13 cellular contexts compared by ENCODE assay signal in the genomic region with DNA sequence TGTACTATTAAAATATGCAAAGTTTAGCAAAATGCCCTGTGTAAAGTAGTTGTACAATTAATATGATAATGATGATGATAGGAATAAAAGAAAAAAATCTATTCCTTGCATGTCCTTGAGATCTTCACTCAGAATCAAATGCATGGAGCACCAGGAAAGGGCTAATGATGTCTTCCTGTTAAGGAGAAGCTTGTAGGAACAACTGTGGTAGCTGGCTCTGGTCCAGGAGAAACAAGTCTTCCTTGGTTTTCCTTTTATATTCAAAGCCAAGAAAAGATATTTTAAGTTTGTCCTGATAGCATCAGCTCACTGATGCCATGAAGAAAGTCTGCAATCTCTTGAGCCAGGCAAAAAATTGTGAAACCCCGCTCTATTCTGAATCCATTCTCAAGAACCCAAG.
"Had no signal": no experiment of that assay in that cellular context is flagged by ENCODE, and none has a peak within 500 bp of the region (broad histone marks: within the 10 kb centered on the region; RNA-seq: fewer than 3 reads in every experiment).

No MANE protein-coding gene starts in this region.

- H3K4me1 ChIP-seq: colonic mucosa had no signal

- H3K27me3 ChIP-seq: colonic mucosa, tibial nerve had no signal

- H3K9me3 ChIP-seq: colonic mucosa had no signal

- H3K36me3 ChIP-seq: colonic mucosa, tibial nerve had no signal

- H3K27ac ChIP-seq: colonic mucosa, tibial nerve had no signal

- H3K4me3 ChIP-seq: colonic mucosa, lung, tibial nerve had no signal

- DNase-seq: activated CD4-positive, alpha-beta T cell treated with anti-CD3 and anti-CD28 coated beads for 1 hour; activated CD4-positive, alpha-beta T cell treated with anti-CD3 and anti-CD28 coated beads, Interleukin-2, amount 50 U/mL, for 48 hours; activated CD8-positive, alpha-beta memory T cell treated with anti-CD3 and anti-CD28 coated beads, Interleukin-2, amount 10 ng/mL, durations not matched to agents 7 days and 5 days; activated effector memory CD4-positive, alpha-beta T cell treated with Interleukin-2 at 50 U/mL for 16 hours; activated T-cell treated with anti-CD3 and anti-CD28 coated beads, Interleukin-2, amount 50 U/mL, for 24 hours; colonic mucosa; effector CD4-positive, alpha-beta T cell; hypothalamus; natural killer cell; T-helper 9 cell had no signal

- ATAC-seq: activated CD8-positive, alpha-beta memory T cell treated with anti-CD3 and anti-CD28 coated beads, Interleukin-2, amount 10 ng/mL, durations not matched to agents 7 days and 5 days; natural killer cell; stimulated activated effector memory CD8-positive, alpha-beta T cell treated with anti-CD3 and anti-CD28 coated beads, Interleukin-12 subunit alpha, Interleukin-12 subunit beta, amount 100 ng/mL, for 72 hours had no signal
